Comparison of ENCODE assay signal across 8 cellular contexts in the genomic region with DNA sequence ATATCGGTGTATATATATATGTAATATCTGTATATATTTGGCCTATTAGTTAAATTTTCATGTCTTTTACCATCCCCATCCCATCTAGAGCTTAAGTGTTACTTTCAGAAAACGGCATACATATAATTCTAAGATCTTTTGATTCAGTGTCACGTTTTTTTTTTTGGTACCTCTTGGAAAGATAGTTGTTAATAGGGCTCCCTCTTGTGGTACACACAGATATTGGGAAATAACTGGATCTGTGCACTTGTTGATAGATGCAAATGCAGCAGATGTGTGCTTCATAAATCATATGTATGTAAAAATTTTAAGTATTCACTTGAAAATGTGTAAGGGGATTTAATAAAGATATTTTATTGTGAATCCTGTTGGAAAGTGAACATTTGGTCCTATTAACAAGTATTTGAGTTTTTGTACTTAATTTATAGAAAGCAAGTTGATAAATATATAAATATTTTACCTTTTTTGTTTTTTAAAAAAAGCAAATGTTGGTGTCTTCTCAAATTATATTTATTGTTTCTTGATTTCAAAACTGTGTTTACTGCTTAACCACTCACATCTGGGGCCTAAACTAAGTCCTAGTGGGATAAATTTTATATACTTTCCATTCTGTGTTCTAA.
DNase-seq lines count a peak whose midpoint lies in the region; ATAC-seq and TF ChIP-seq lines count a peak whose summit lies in the region.

No MANE protein-coding gene starts in this region.

- no peak overlapping the region for H3K27ac Mint-ChIP-seq in activated T-helper 1 cell treated with anti-CD3 and anti-CD28 coated beads, Interleukin-12 subunit alpha, Interleukin-12 subunit beta, Interleukin-2, Interleukin-4 antibody, amounts not matched to agents 30 ng/mL and 10 ng/mL and 1 ng/mL, durations not matched to agents 14 hours and 24 hours and 36 hours

- ATAC-seq in HG03196 (IDR thresholded peaks at IDR 0.05; ENCODE audit: unreplicated experiment) = peak; percentile 45

- H3K27ac ChIP-seq in cardiac muscle cell = no peak overlapping the region

- peak; percentile 68 for TF ChIP-seq CTCF in cardiac muscle cell (IDR thresholded peaks at IDR 0.05; ENCODE audit: low read depth, low read length)

- H3K27me3 Mint-ChIP-seq in activated T-helper 1 cell treated with anti-CD3 and anti-CD28 coated beads, Interleukin-12 subunit alpha, Interleukin-12 subunit beta, Interleukin-2, Interleukin-4 antibody, amounts not matched to agents 30 ng/mL and 10 ng/mL and 1 ng/mL, durations not matched to agents 14 hours and 24 hours and 36 hours (ENCODE audit: insufficient read depth) = no peaks in the 10 kb centered on the region

- intact Hi-C loops in activated T-helper 1 cell treated with anti-CD3 and anti-CD28 coated beads, Interleukin-12 subunit alpha, Interleukin-12 subunit beta, Interleukin-2, Interleukin-4 antibody, amounts not matched to agents 30 ng/mL and 10 ng/mL and 1 ng/mL, durations not matched to agents 14 hours and 24 hours and 36 hours (cut with micrococcal nuclease) = loop anchor here (1.0 to 10.0 kb wide), 5 partner anchors 88 to 905 kb away; a partner anchor contains a TSS

- H3K27me3 ChIP-seq in cardiac muscle cell = no peaks in the 10 kb centered on the region

- no peaks in the 10 kb centered on the region for H3K36me3 ChIP-seq in cardiac muscle cell

- H3K9me3 ChIP-seq in cardiac muscle cell (ENCODE audit: low read depth) = no peaks in the 10 kb centered on the region

- peaks cover 15% of the 10 kb centered on the region for H3K4me1 Mint-ChIP-seq in activated T-helper 1 cell treated with anti-CD3 and anti-CD28 coated beads, Interleukin-12 subunit alpha, Interleukin-12 subunit beta, Interleukin-2, Interleukin-4 antibody, amounts not matched to agents 30 ng/mL and 10 ng/mL and 1 ng/mL, durations not matched to agents 14 hours and 24 hours and 36 hours (ENCODE audit: low read depth)

- H3K4me1 ChIP-seq in cardiac muscle cell (ENCODE audit: low read depth) = no peaks in the 10 kb centered on the region

- H3K36me3 Mint-ChIP-seq in activated T-helper 1 cell treated with anti-CD3 and anti-CD28 coated beads, Interleukin-12 subunit alpha, Interleukin-12 subunit beta, Interleukin-2, Interleukin-4 antibody, amounts not matched to agents 30 ng/mL and 10 ng/mL and 1 ng/mL, durations not matched to agents 14 hours and 24 hours and 36 hours (ENCODE audit: low read depth) = peaks cover 9% of the 10 kb centered on the region

- peak; percentile 23 for DNase-seq in stimulated activated CD4-positive, alpha-beta T cell treated with anti-CD3 and anti-CD28 coated beads, Interleukin-4, amount 100 ng/mL, for 24 hours
- no peak for DNase-seq in stimulated activated CD4-positive, alpha-beta T cell treated with anti-CD3 and anti-CD28 coated beads, Interleukin-2, amount 100 ng/mL, for 24 hours
- DNase-seq in NCI-H2227 treated with DMSO at 0.1 percent for 48 hours (lab: John Stamatoyannopoulos, UW) (peak; percentile 65), cardiac muscle cell (ENCODE audit: low read depth in 1 of 2, low spot score in 1 of 2) (peak; percentile 78 to 90), renal cortical epithelial cell (ENCODE audit: low read depth) (peak; percentile 85)
- peak; percentile 12 for DNase-seq in activated T-helper 1 cell treated with anti-CD3 and anti-CD28 coated beads, Interleukin-12 subunit alpha, Interleukin-12 subunit beta, Interleukin-2, Interleukin-4 antibody, amounts not matched to agents 30 ng/mL and 10 ng/mL and 1 ng/mL, durations not matched to agents 14 hours and 24 hours and 36 hours (ENCODE audit: low spot score)
- no peak for DNase-seq in activated CD8-positive, alpha-beta memory T cell treated with anti-CD3 and anti-CD28 coated beads, Interleukin-2, amount 50 U/mL, for 48 hours

- H3K9me3 Mint-ChIP-seq in activated T-helper 1 cell treated with anti-CD3 and anti-CD28 coated beads, Interleukin-12 subunit alpha, Interleukin-12 subunit beta, Interleukin-2, Interleukin-4 antibody, amounts not matched to agents 30 ng/mL and 10 ng/mL and 1 ng/mL, durations not matched to agents 14 hours and 24 hours and 36 hours = no peaks in the 10 kb centered on the region

- H3K4me3 ChIP-seq in cardiac muscle cell = no peak overlapping the region

- H3K4me3 Mint-ChIP-seq in activated T-helper 1 cell treated with anti-CD3 and anti-CD28 coated beads, Interleukin-12 subunit alpha, Interleukin-12 subunit beta, Interleukin-2, Interleukin-4 antibody, amounts not matched to agents 30 ng/mL and 10 ng/mL and 1 ng/mL, durations not matched to agents 14 hours and 24 hours and 36 hours = no peak overlapping the region

Comparison
In these comparisons a context has a peak if more than half of its experiments do, and no peak if none do; other contexts are left out.
1. DNase-seq: peak in stimulated activated CD4-positive, alpha-beta T cell treated with anti-CD3 and anti-CD28 coated beads, Interleukin-4, amount 100 ng/mL, for 24 hours (single experiment), NCI-H2227 treated with DMSO at 0.1 percent for 48 hours (single experiment), activated T-helper 1 cell treated with anti-CD3 and anti-CD28 coated beads, Interleukin-12 subunit alpha, Interleukin-12 subunit beta, Interleukin-2, Interleukin-4 antibody, amounts not matched to agents 30 ng/mL and 10 ng/mL and 1 ng/mL, durations not matched to agents 14 hours and 24 hours and 36 hours (single experiment), cardiac muscle cell (2 of 2) and renal cortical epithelial cell (single experiment); none in stimulated activated CD4-positive, alpha-beta T cell treated with anti-CD3 and anti-CD28 coated beads, Interleukin-2, amount 100 ng/mL, for 24 hours (0 of 2) and activated CD8-positive, alpha-beta memory T cell treated with anti-CD3 and anti-CD28 coated beads, Interleukin-2, amount 50 U/mL, for 48 hours (single experiment).